Comparison of ENCODE assay signal across 8 cellular contexts in the genomic region with DNA sequence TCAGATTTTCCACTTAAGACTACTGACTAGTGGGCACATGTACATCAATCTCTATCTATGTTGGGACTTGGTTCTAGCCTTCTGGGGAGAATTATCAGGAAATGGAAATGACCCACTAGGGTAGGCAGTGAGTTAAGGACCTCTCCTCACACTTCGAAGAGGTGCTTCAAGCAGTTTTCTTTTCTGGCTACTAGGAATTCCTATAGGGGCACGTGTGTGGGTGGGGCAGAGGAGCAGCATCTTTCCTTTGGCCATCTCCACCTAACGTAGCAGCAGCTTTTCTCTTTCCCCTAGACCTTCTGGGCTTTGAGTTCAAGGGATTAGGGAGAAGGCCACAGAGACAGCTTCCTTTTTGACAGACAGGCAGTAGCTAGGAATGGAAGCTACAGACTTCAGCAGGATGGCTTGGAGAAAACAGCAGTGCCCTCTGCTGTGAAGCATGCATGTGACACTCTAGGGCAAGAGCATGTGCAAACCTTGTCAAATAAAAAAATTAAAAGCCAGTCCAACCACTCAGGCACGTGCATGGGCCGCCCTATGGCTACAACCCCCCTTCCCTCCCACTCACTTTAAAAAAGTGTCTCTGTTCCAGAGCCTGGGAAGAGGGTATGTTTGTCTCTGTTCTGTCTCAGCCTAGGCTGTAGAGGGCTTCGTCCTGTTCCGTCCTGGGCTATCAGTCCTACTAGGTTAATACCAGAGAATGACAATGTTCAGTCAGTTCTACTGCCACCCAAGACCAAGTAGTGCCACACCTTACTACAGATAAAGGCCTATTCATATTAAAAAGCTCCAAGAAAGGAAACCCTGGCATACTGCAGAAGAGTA. TPM values are rescaled to one million over a fixed set of nuclear protein-coding genes. Genes with fewer than 3 reads are reported as not detected.
DNase-seq lines count a peak whose midpoint lies in the region; ATAC-seq and TF ChIP-seq lines count a peak whose summit lies in the region.

No MANE protein-coding gene starts in this region.

- TF ChIP-seq POLR2A in thyroid gland (IDR thresholded peaks at IDR 0.05): no peak

- WGBS in thyroid gland, 2 donors: 51 to 53% methylated on average over 7 of the region's 7 CpGs

- TF ChIP-seq CTCF in thyroid gland (IDR thresholded peaks at IDR 0.05): peak in 3 of 6 experiments; percentile 16 to 31 (median 30)

- intact Hi-C loops in activated CD4-positive, alpha-beta memory T cell treated with anti-CD3 and anti-CD28 coated beads for 36 hours (cut with micrococcal nuclease): no loop called here
- intact Hi-C loops in thyroid gland (cut with DNase I): no loop called here

- H3K4me3 Mint-ChIP-seq in activated CD4-positive, alpha-beta memory T cell treated with anti-CD3 and anti-CD28 coated beads for 36 hours: no peak overlapping the region
- H3K4me3 Mint-ChIP-seq in activated CD4-positive, alpha-beta memory T cell treated with anti-CD3 and anti-CD28 coated beads, Interleukin-2, amount 10 ng/mL, durations not matched to agents 7 days and 5 days: no peak overlapping the region
- no peak overlapping the region for H3K4me3 Mint-ChIP-seq in CD8-positive, alpha-beta memory T cell

- peak; percentile 21 for DNase-seq in activated CD4-positive, alpha-beta memory T cell treated with anti-CD3 and anti-CD28 coated beads for 36 hours
- DNase-seq in activated CD4-positive, alpha-beta memory T cell treated with anti-CD3 and anti-CD28 coated beads, Interleukin-2, amount 10 ng/mL, durations not matched to agents 7 days and 5 days: no peak
- DNase-seq in NCI-H146 treated with DMSO at 0.1 percent for 48 hours (lab: John Stamatoyannopoulos, UW; ENCODE audit: unreplicated experiment) (peak; percentile 22), amniotic epithelial cell (ENCODE audit: low read depth) (peak; percentile 71), iPS DF 19.7 (ENCODE audit: low read depth, low spot score) (peak; percentile 20), thyroid gland (peak; percentile 25 to 41)
- no peak for DNase-seq in CD8-positive, alpha-beta memory T cell

- H3K27ac ChIP-seq in thyroid gland: no peak overlapping the region
- H3K27ac ChIP-seq in CD8-positive, alpha-beta memory T cell (ENCODE audit: low read depth, low read length): no peak overlapping the region

- no peaks in the 10 kb centered on the region for H3K9me3 ChIP-seq in thyroid gland
- no peaks in the 10 kb centered on the region for H3K9me3 ChIP-seq in CD8-positive, alpha-beta memory T cell (ENCODE audit: low read length)

- no peaks in the 10 kb centered on the region for H3K4me1 Mint-ChIP-seq in activated CD4-positive, alpha-beta memory T cell treated with anti-CD3 and anti-CD28 coated beads for 36 hours (ENCODE audit: low read depth)
- peaks cover 2% of the 10 kb centered on the region for H3K4me1 Mint-ChIP-seq in activated CD4-positive, alpha-beta memory T cell treated with anti-CD3 and anti-CD28 coated beads, Interleukin-2, amount 10 ng/mL, durations not matched to agents 7 days and 5 days
- no peaks in the 10 kb centered on the region for H3K4me1 Mint-ChIP-seq in CD8-positive, alpha-beta memory T cell

- no peaks in the 10 kb centered on the region for H3K27me3 Mint-ChIP-seq in activated CD4-positive, alpha-beta memory T cell treated with anti-CD3 and anti-CD28 coated beads for 36 hours
- peaks cover under 1% of the 10 kb centered on the region for H3K27me3 Mint-ChIP-seq in activated CD4-positive, alpha-beta memory T cell treated with anti-CD3 and anti-CD28 coated beads, Interleukin-2, amount 10 ng/mL, durations not matched to agents 7 days and 5 days
- H3K27me3 Mint-ChIP-seq in CD8-positive, alpha-beta memory T cell: no peaks in the 10 kb centered on the region

- no peaks in the 10 kb centered on the region for H3K36me3 ChIP-seq in thyroid gland
- no peaks in the 10 kb centered on the region for H3K36me3 ChIP-seq in CD8-positive, alpha-beta memory T cell (ENCODE audit: insufficient read depth, low read length)

- no peaks in the 10 kb centered on the region for H3K4me1 ChIP-seq in thyroid gland
- no peaks in the 10 kb centered on the region for H3K4me1 ChIP-seq in CD8-positive, alpha-beta memory T cell (ENCODE audit: insufficient read depth, low read length)

- no peaks in the 10 kb centered on the region for H3K9me3 Mint-ChIP-seq in activated CD4-positive, alpha-beta memory T cell treated with anti-CD3 and anti-CD28 coated beads for 36 hours
- no peaks in the 10 kb centered on the region for H3K9me3 Mint-ChIP-seq in activated CD4-positive, alpha-beta memory T cell treated with anti-CD3 and anti-CD28 coated beads, Interleukin-2, amount 10 ng/mL, durations not matched to agents 7 days and 5 days
- no peaks in the 10 kb centered on the region for H3K9me3 Mint-ChIP-seq in CD8-positive, alpha-beta memory T cell

- ATAC-seq in HG03460 (IDR thresholded peaks at IDR 0.05; ENCODE audit: unreplicated experiment): no peak

- CTCF ChIA-PET in activated CD4-positive, alpha-beta memory T cell treated with anti-CD3 and anti-CD28 coated beads for 36 hours (lab: Charles Lee): interaction anchor here (0.6 kb wide), 1 partner anchor 59 kb away, joined by 3 read pairs; no protein-coding TSS in a partner anchor
- CTCF ChIA-PET in activated CD4-positive, alpha-beta memory T cell treated with anti-CD3 and anti-CD28 coated beads, Interleukin-2, amount 10 ng/mL, durations not matched to agents 7 days and 5 days (lab: Charles Lee): interaction anchor here (0.5 to 1.1 kb wide), 4 partner anchors 15 to 70 kb away, joined by 3 to 4 read pairs (median 3); no protein-coding TSS in a partner anchor
- CTCF ChIA-PET in CD8-positive, alpha-beta memory T cell (lab: Charles Lee): no interaction called here

- POLR2A ChIA-PET in activated CD4-positive, alpha-beta memory T cell treated with anti-CD3 and anti-CD28 coated beads for 36 hours (lab: Charles Lee): no interaction called here
- POLR2A ChIA-PET in activated CD4-positive, alpha-beta memory T cell treated with anti-CD3 and anti-CD28 coated beads, Interleukin-2, amount 10 ng/mL, durations not matched to agents 7 days and 5 days (lab: Charles Lee): no interaction called here
- POLR2A ChIA-PET in CD8-positive, alpha-beta memory T cell (lab: Charles Lee): no interaction called here

- no peaks in the 10 kb centered on the region for H3K27me3 ChIP-seq in thyroid gland
- no peaks in the 10 kb centered on the region for H3K27me3 ChIP-seq in CD8-positive, alpha-beta memory T cell (ENCODE audit: insufficient read depth, low read length, poor library complexity, severe bottlenecking)

- H3K36me3 Mint-ChIP-seq in activated CD4-positive, alpha-beta memory T cell treated with anti-CD3 and anti-CD28 coated beads for 36 hours: no peaks in the 10 kb centered on the region
- H3K36me3 Mint-ChIP-seq in activated CD4-positive, alpha-beta memory T cell treated with anti-CD3 and anti-CD28 coated beads, Interleukin-2, amount 10 ng/mL, durations not matched to agents 7 days and 5 days (ENCODE audit: low read depth): peaks cover 18% of the 10 kb centered on the region
- no peaks in the 10 kb centered on the region for H3K36me3 Mint-ChIP-seq in CD8-positive, alpha-beta memory T cell

- no peak overlapping the region for H3K4me3 ChIP-seq in thyroid gland (replicated peaks in 1 of 3)
- no peak overlapping the region for H3K4me3 ChIP-seq in CD8-positive, alpha-beta memory T cell (ENCODE audit: low read length)

- no peak overlapping the region for H3K27ac Mint-ChIP-seq in activated CD4-positive, alpha-beta memory T cell treated with anti-CD3 and anti-CD28 coated beads for 36 hours
- no peak overlapping the region for H3K27ac Mint-ChIP-seq in activated CD4-positive, alpha-beta memory T cell treated with anti-CD3 and anti-CD28 coated beads, Interleukin-2, amount 10 ng/mL, durations not matched to agents 7 days and 5 days
- no peak overlapping the region for H3K27ac Mint-ChIP-seq in CD8-positive, alpha-beta memory T cell

RNA-seq across cellular contexts. Expression of gene GFRA3, which starts 8.7 kb away (rescaled TPM):
- under 1 TPM in 1 of 2 experiments, not detected in 1; 0.12 TPM for total RNA-seq in activated CD4-positive, alpha-beta memory T cell treated with anti-CD3 and anti-CD28 coated beads for 36 hours
- not detected for total RNA-seq in activated CD4-positive, alpha-beta memory T cell treated with anti-CD3 and anti-CD28 coated beads, Interleukin-2, amount 10 ng/mL, durations not matched to agents 7 days and 5 days
- not detected for total RNA-seq in thyroid gland
- total RNA-seq in CD8-positive, alpha-beta memory T cell: not detected
- polyA plus RNA-seq in CD8-positive, alpha-beta memory T cell: not detected

RNA-seq across cellular contexts. Expression of gene CDC25C, which starts 48.5 kb away (rescaled TPM):
- 10 to 100 TPM; 19.1 to 19.2 TPM for total RNA-seq in activated CD4-positive, alpha-beta memory T cell treated with anti-CD3 and anti-CD28 coated beads for 36 hours
- total RNA-seq in activated CD4-positive, alpha-beta memory T cell treated with anti-CD3 and anti-CD28 coated beads, Interleukin-2, amount 10 ng/mL, durations not matched to agents 7 days and 5 days: 10 to 100 TPM; 15.2 to 18.4 TPM
- under 1 TPM in 1 of 4 donors, not detected in 3; 0.27 TPM for total RNA-seq in thyroid gland
- 1 to 10 TPM; 4.3 to 5.3 TPM for total RNA-seq in CD8-positive, alpha-beta memory T cell
- not detected for polyA plus RNA-seq in CD8-positive, alpha-beta memory T cell

RNA-seq across cellular contexts. Expression of gene FAM53C, which starts 54.9 kb away (rescaled TPM):
- 10 to 100 TPM; 17.2 to 19.2 TPM for total RNA-seq in activated CD4-positive, alpha-beta memory T cell treated with anti-CD3 and anti-CD28 coated beads for 36 hours
- 10 to 100 TPM; 21.7 to 27.1 TPM for total RNA-seq in activated CD4-positive, alpha-beta memory T cell treated with anti-CD3 and anti-CD28 coated beads, Interleukin-2, amount 10 ng/mL, durations not matched to agents 7 days and 5 days
- total RNA-seq in thyroid gland: 10 to 100 TPM; 17.8 to 32.4 (median 20.7) TPM
- total RNA-seq in CD8-positive, alpha-beta memory T cell: 10 to 100 TPM; 29.5 to 32.2 TPM
- polyA plus RNA-seq in CD8-positive, alpha-beta memory T cell: 20.6 TPM

Comparison
In these comparisons a context has a peak if more than half of its experiments do, and no peak if none do; other contexts are left out.
1. DNase-seq: peak in activated CD4-positive, alpha-beta memory T cell treated with anti-CD3 and anti-CD28 coated beads for 36 hours (single experiment), NCI-H146 treated with DMSO at 0.1 percent for 48 hours (single experiment), amniotic epithelial cell (single experiment), iPS DF 19.7 (single experiment) and thyroid gland (2 of 2); none in activated CD4-positive, alpha-beta memory T cell treated with anti-CD3 and anti-CD28 coated beads, Interleukin-2, amount 10 ng/mL, durations not matched to agents 7 days and 5 days (single experiment) and CD8-positive, alpha-beta memory T cell (0 of 5).
2. RNA of gene CDC25C, which starts 48.5 kb away (total RNA-seq): 19.1 to 19.2 TPM in activated CD4-positive, alpha-beta memory T cell treated with anti-CD3 and anti-CD28 coated beads for 36 hours, 15.2 to 18.4 TPM in activated CD4-positive, alpha-beta memory T cell treated with anti-CD3 and anti-CD28 coated beads, Interleukin-2, amount 10 ng/mL, durations not matched to agents 7 days and 5 days and 4.3 to 5.3 TPM in CD8-positive, alpha-beta memory T cell; 0.27 TPM in thyroid gland; every median in the first group is over 4 times any median in the second.